Comparison of ENCODE assay signal across 8 cellular contexts in genomic region chr1:179706339-179706941, GRCh38. TPM values are rescaled to one million over a fixed set of nuclear protein-coding genes. Genes with fewer than 3 reads are reported as not detected.
DNase-seq lines count a peak whose midpoint lies in the region; ATAC-seq, FAIRE-seq and TF ChIP-seq lines count a peak whose summit lies in the region.

No MANE protein-coding gene starts in this region.

- peak; percentile 62 for DNase-seq in EL
- peak; percentile 88 for DNase-seq in Karpas-422
- peak; percentile 44 for DNase-seq in RCC 7860 (ENCODE audit: low spot score)
- DNase-seq in activated effector memory CD4-positive, alpha-beta T cell treated with Interleukin-2 at 50 U/mL for 16 hours = peak; percentile 23
- peak; percentile 63 for DNase-seq in glutamatergic neuron
- DNase-seq in sciatic nerve (ENCODE audit: low spot score) = peak; percentile 70

- no peaks in the 10 kb centered on the region for H3K27me3 ChIP-seq in Karpas-422 (ENCODE audit: low read length)

- peaks cover 6% of the 10 kb centered on the region for H3K4me1 Mint-ChIP-seq in glutamatergic neuron (ENCODE audit: low read depth, unreplicated experiment)

- no peaks in the 10 kb centered on the region for H3K79me2 ChIP-seq in Karpas-422 (ENCODE audit: low read length)

- no peak overlapping the region for H3K27ac Mint-ChIP-seq in glutamatergic neuron (ENCODE audit: unreplicated experiment)

- no peaks in the 10 kb centered on the region for H3K36me3 Mint-ChIP-seq in glutamatergic neuron (ENCODE audit: unreplicated experiment)

- H3K9me3 ChIP-seq in Karpas-422 (ENCODE audit: low read length) = no peaks in the 10 kb centered on the region

- H3K27me3 Mint-ChIP-seq in glutamatergic neuron (ENCODE audit: unreplicated experiment) = no peaks in the 10 kb centered on the region

- H3K9me2 ChIP-seq in Karpas-422 (replicated peaks; ENCODE audit: insufficient read depth, low read length) = no peaks in the 10 kb centered on the region

- H3K9me3 Mint-ChIP-seq in glutamatergic neuron (ENCODE audit: unreplicated experiment) = no peaks in the 10 kb centered on the region

- no peak overlapping the region for H3K4me3 Mint-ChIP-seq in glutamatergic neuron (ENCODE audit: unreplicated experiment)

- TF ChIP-seq CTCF in glutamatergic neuron (IDR thresholded peaks at IDR 0.05; ENCODE audit: partially characterized antibody, unreplicated experiment) = peak; percentile 84

- H3K4me1 ChIP-seq in Karpas-422 (ENCODE audit: low read length) = 0 out of 2 replicates have a peak, but pooled peaks cover 2% of the 10 kb centered on the region

- FAIRE-seq in RCC 7860 (lab: Jason Lieb, UNC) = no peak

- H3K4me3 ChIP-seq in Karpas-422 (ENCODE audit: low read length) = no peak overlapping the region

- intact Hi-C loops in sciatic nerve (cut with DNase I) = no loop called here

- H3K4me2 ChIP-seq in Karpas-422 (ENCODE audit: low read depth, low read length, poor library complexity, severe bottlenecking) = no peak overlapping the region

- H3K27ac ChIP-seq in Karpas-422 (ENCODE audit: low read length) = no peak overlapping the region

- H3K9ac ChIP-seq in Karpas-422 (ENCODE audit: low read length) = no peak overlapping the region

- H4K20me1 ChIP-seq in Karpas-422 (ENCODE audit: insufficient read depth, low read depth, low read length) = no peaks in the 10 kb centered on the region

- H2AFZ ChIP-seq in Karpas-422 (ENCODE audit: low read length) = no peak overlapping the region

- no peaks in the 10 kb centered on the region for H3K36me3 ChIP-seq in Karpas-422 (ENCODE audit: insufficient read depth, low read length)

- ATAC-seq in sciatic nerve = no peak
- ATAC-seq in GM21447 (IDR thresholded peaks at IDR 0.05; ENCODE audit: unreplicated experiment) = no peak
- no peak for ATAC-seq in HG03025 (IDR thresholded peaks at IDR 0.05; ENCODE audit: low FRiP score, unreplicated experiment)

RNA-seq across cellular contexts. Expression of gene FAM163A, which starts 36.7 kb away (rescaled TPM):
- not detected in 2 replicates for total RNA-seq in Karpas-422 (2014; rRNA removed; shearing (Covaris generic); ENCODE audit: low replicate concordance)
- total RNA-seq in glutamatergic neuron (ENCODE audit: unreplicated experiment) (not detected), sciatic nerve (not detected)

Comparison
In these comparisons a context has a peak if more than half of its experiments do, and no peak if none do; other contexts are left out.
1. DNase-seq: peak in every context shown above with its lines; median percentile 88 in Karpas-422; 70 in sciatic nerve; 63 in glutamatergic neuron; 62 in EL; 44 in RCC 7860; 23 in activated effector memory CD4-positive, alpha-beta T cell treated with Interleukin-2 at 50 U/mL for 16 hours.